In genomic region chr22:29267858-29268510, GRCh38 we compare ENCODE assay signal across 1 cellular context.
TF ChIP-seq lines count a peak whose summit lies in the region.

TSS of gene EWSR1 (plus strand) at chr22:29268268. CDS start at chr22:29268337, 69 bp downstream.
TSS of gene RHBDD3 (minus strand) at chr22:29267981. CDS start at chr22:29265626, 2,355 bp downstream.

TF ChIP-seq in WTC11, 78 proteins besides CTCF, POLR2A, EP300 and RAD21 (continued from another document):
- TF ChIP-seq PRDM15 (CRISPR knock-in tag; IDR thresholded peaks at IDR 0.05) = no peak; the same call in 1 of the 2 replicates
- no peak for TF ChIP-seq SMAD4 (CRISPR knock-in tag; IDR thresholded peaks at IDR 0.05)
- no peak for TF ChIP-seq MLX (CRISPR knock-in tag; IDR thresholded peaks at IDR 0.05)
- TF ChIP-seq E2F4 (CRISPR knock-in tag; IDR thresholded peaks at IDR 0.05; ENCODE audit: borderline replicate concordance, low read depth) = no peak
- no peak for TF ChIP-seq JUN (CRISPR knock-in tag; IDR thresholded peaks at IDR 0.05)
- no peak; the same call in 1 of the 2 replicates for TF ChIP-seq ATF6 (CRISPR knock-in tag; IDR thresholded peaks at IDR 0.05)
- no peak for TF ChIP-seq TEAD4 (CRISPR knock-in tag; IDR thresholded peaks at IDR 0.05)
- peak; percentile 92; the same call in 1 of the 2 replicates for TF ChIP-seq ZNF281 (CRISPR knock-in tag; IDR thresholded peaks at IDR 0.05)
- TF ChIP-seq RELA (CRISPR knock-in tag; IDR thresholded peaks at IDR 0.05; ENCODE audit: borderline replicate concordance) = no peak
- TF ChIP-seq ZNF416 (CRISPR knock-in tag; IDR thresholded peaks at IDR 0.05) = peak; percentile 78; the same call in 1 of the 2 replicates
- peak; percentile 68 for TF ChIP-seq MAX (CRISPR knock-in tag; IDR thresholded peaks at IDR 0.05)
TF ChIP-seq in WTC11: peak in this region for 17.
